1 cellular context compared by ENCODE assay signal in the genomic region with DNA sequence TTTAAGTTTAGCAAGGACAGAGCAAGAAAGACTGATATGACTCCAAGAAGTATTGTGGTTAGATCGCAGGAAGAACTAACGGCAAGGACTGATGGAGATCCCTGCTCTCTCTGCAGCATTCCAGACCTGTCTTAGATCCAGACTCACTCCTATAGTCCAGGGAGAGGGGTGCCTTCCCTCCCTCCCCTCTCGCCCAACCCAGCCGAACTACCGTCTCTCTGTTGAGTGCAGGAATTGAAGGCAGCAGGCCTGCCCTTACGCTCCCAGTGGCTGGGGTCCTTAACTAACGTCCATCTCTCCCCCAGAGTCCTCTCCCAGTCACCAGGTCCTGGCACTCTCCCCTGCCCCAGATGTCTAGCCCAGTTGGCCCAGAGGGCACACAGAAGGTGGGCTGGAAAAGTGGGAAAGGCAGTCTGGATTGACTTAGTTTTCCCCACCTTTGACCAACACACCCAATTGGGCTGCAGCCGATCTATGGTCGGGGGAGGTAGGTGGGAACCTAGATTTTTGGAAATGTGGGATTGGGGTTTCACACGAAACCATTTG.
TF ChIP-seq lines count a peak whose summit lies in the region.

No MANE protein-coding gene starts in this region.

TF ChIP-seq in A549, 52 proteins besides CTCF, POLR2A, EP300 and RAD21:
- no peak for TF ChIP-seq RCOR1 (IDR thresholded peaks at IDR 0.05; ENCODE audit: low read depth, low read length)
- TF ChIP-seq HDAC2 (IDR thresholded peaks at IDR 0.05), result no peak
- no peak for TF ChIP-seq CBX8 (IDR thresholded peaks at IDR 0.05)
- TF ChIP-seq MAFK (IDR thresholded peaks at IDR 0.05; ENCODE audit: partially characterized antibody), result no peak
- TF ChIP-seq FOSB (CRISPR knock-in tag; IDR thresholded peaks at IDR 0.05), result no peak
- no peak for TF ChIP-seq NFE2L2 (conservative IDR thresholded peaks at IDR 0.05; ENCODE audit: low read length)
- TF ChIP-seq, protein P1, sequence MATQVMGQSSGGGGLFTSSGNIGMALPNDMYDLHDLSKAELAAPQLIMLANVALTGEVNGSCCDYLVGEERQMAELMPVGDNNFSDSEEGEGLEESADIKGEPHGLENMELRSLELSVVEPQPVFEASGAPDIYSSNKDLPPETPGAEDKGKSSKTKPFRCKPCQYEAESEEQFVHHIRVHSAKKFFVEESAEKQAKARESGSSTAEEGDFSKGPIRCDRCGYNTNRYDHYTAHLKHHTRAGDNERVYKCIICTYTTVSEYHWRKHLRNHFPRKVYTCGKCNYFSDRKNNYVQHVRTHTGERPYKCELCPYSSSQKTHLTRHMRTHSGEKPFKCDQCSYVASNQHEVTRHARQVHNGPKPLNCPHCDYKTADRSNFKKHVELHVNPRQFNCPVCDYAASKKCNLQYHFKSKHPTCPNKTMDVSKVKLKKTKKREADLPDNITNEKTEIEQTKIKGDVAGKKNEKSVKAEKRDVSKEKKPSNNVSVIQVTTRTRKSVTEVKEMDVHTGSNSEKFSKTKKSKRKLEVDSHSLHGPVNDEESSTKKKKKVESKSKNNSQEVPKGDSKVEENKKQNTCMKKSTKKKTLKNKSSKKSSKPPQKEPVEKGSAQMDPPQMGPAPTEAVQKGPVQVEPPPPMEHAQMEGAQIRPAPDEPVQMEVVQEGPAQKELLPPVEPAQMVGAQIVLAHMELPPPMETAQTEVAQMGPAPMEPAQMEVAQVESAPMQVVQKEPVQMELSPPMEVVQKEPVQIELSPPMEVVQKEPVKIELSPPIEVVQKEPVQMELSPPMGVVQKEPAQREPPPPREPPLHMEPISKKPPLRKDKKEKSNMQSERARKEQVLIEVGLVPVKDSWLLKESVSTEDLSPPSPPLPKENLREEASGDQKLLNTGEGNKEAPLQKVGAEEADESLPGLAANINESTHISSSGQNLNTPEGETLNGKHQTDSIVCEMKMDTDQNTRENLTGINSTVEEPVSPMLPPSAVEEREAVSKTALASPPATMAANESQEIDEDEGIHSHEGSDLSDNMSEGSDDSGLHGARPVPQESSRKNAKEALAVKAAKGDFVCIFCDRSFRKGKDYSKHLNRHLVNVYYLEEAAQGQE (IDR thresholded peaks at IDR 0.05), result no peak
- TF ChIP-seq CBX2 (IDR thresholded peaks at IDR 0.05; ENCODE audit: borderline replicate concordance, low read depth), result no peak
- no peak for TF ChIP-seq EHMT2 (IDR thresholded peaks at IDR 0.05; ENCODE audit: low read depth)
- no peak for TF ChIP-seq MAZ (IDR thresholded peaks at IDR 0.05; ENCODE audit: borderline replicate concordance, low read depth, low read length)
- TF ChIP-seq SREBF2 (IDR thresholded peaks at IDR 0.05), result no peak
- no peak for TF ChIP-seq PBX3 (IDR thresholded peaks at IDR 0.05)
- TF ChIP-seq KDM1A (IDR thresholded peaks at IDR 0.05; ENCODE audit: low read depth), result no peak
- no peak for TF ChIP-seq BHLHE40 (IDR thresholded peaks at IDR 0.05; ENCODE audit: low read depth, low read length)
- TF ChIP-seq CHD4 (IDR thresholded peaks at IDR 0.05; ENCODE audit: borderline replicate concordance), result no peak
TF ChIP-seq in A549: peak in this region for 0.
